Comparison of ENCODE assay signal across 12 cellular contexts in genomic region chr10:122475581-122475980, GRCh38. TPM values are rescaled to one million over a fixed set of nuclear protein-coding genes. Genes with fewer than 3 reads are reported as not detected.
DNase-seq lines count a peak whose midpoint lies in the region; ATAC-seq and TF ChIP-seq lines count a peak whose summit lies in the region.
"Had no signal": no experiment of that assay in that cellular context is flagged by ENCODE, and none has a peak within 500 bp of the region (broad histone marks: within the 10 kb centered on the region; RNA-seq: fewer than 3 reads in every experiment).

No MANE protein-coding gene starts in this region.

- WGBS in gastroesophageal sphincter (ENCODE audit: low coverage in 1 of 2), 2 donors: 29 to 54% methylated on average over 6 of the region's 11 CpGs
- 49 to 68% (median 52%) methylated on average over 11 of the region's 11 CpGs for WGBS in ovary, 3 donors

- H2AFZ ChIP-seq in neural progenitor cell (replicated peaks): no peak overlapping the region

- peaks cover 7% of the 10 kb centered on the region for H4K20me1 ChIP-seq in neural progenitor cell (ENCODE audit: low read depth)

- no peaks in the 10 kb centered on the region for H3K9me3 ChIP-seq in RWPE2 (ENCODE audit: severe bottlenecking)
- no peaks in the 10 kb centered on the region for H3K9me3 ChIP-seq in gastroesophageal sphincter
- H3K9me3 ChIP-seq in neural progenitor cell (ENCODE audit: low read depth): no peaks in the 10 kb centered on the region
- no peaks in the 10 kb centered on the region for H3K9me3 ChIP-seq in CD8-positive, alpha-beta memory T cell (ENCODE audit: low read length)
- no peaks in the 10 kb centered on the region for H3K9me3 ChIP-seq in ovary

- no peak for TF ChIP-seq POLR2A in gastroesophageal sphincter (IDR thresholded peaks at IDR 0.05)
- no peak for TF ChIP-seq POLR2A in ovary (IDR thresholded peaks at IDR 0.05)

- H3K27me3 Mint-ChIP-seq in neural progenitor cell (ENCODE audit: insufficient read depth, low read depth): peaks cover 10% of the 10 kb centered on the region
- H3K27me3 Mint-ChIP-seq in CD8-positive, alpha-beta memory T cell: peaks cover 6 to 45% of the 10 kb centered on the region in 2 donors

- peak overlapping the region; percentile 60 for H3K4me3 Mint-ChIP-seq in neural progenitor cell
- H3K4me3 Mint-ChIP-seq in CD8-positive, alpha-beta memory T cell: no peak overlapping the region

- DNase-seq in AG08395 (ENCODE audit: low spot score) (peak; percentile 68), RWPE2 (ENCODE audit: low spot score) (no peak), neural progenitor cell (ENCODE audit: low spot score) (peak; percentile 77), ovary (no peak), NCI-H1436 treated with DMSO at 0.1 percent for 48 hours (lab: John Stamatoyannopoulos, UW) (no peak), SIG-M5 (lab: John Stamatoyannopoulos, UW) (no peak)
- DNase-seq in CD8-positive, alpha-beta memory T cell: no peak
- DNase-seq: activated CD8-positive, alpha-beta memory T cell treated with anti-CD3 and anti-CD28 coated beads, Interleukin-2, amount 50 U/mL, for 4 hours; GDM1; stimulated activated CD4-positive, alpha-beta T cell treated with anti-CD3 and anti-CD28 coated beads, Interleukin-4, amount 100 ng/mL, for 4 hours had no signal

- TF ChIP-seq CTCF in RWPE2 (IDR thresholded peaks at IDR 0.05; ENCODE audit: poor library complexity, severe bottlenecking): no peak
- no peak for TF ChIP-seq CTCF in gastroesophageal sphincter (IDR thresholded peaks at IDR 0.05)
- TF ChIP-seq CTCF in neural progenitor cell (IDR thresholded peaks at IDR 0.05): no peak
- TF ChIP-seq CTCF in ovary (IDR thresholded peaks at IDR 0.05): no peak

- POLR2A ChIA-PET in CD8-positive, alpha-beta memory T cell (lab: Charles Lee): no interaction called here

- H3K4me1 ChIP-seq in RWPE2 (ENCODE audit: insufficient read depth, poor library complexity, severe bottlenecking) (peaks cover 34% of the 10 kb centered on the region), gastroesophageal sphincter (peaks cover 0 to 60% (median 24%) of the 10 kb centered on the region in 3 donors), neural progenitor cell (peaks cover 28% of the 10 kb centered on the region), ovary (ENCODE audit: insufficient read depth) (peaks cover 26% of the 10 kb centered on the region)
- H3K4me1 ChIP-seq in CD8-positive, alpha-beta memory T cell (ENCODE audit: insufficient read depth, low read length): no peaks in the 10 kb centered on the region

- peak overlapping the region; percentile 92 for H3K27ac Mint-ChIP-seq in neural progenitor cell
- no peak overlapping the region for H3K27ac Mint-ChIP-seq in CD8-positive, alpha-beta memory T cell

- CTCF ChIA-PET in CD8-positive, alpha-beta memory T cell (lab: Charles Lee): no interaction called here

- TF ChIP-seq EP300 in gastroesophageal sphincter (IDR thresholded peaks at IDR 0.05): no peak
- TF ChIP-seq EP300 in ovary (IDR thresholded peaks at IDR 0.05): no peak

- H3K4me1 Mint-ChIP-seq in neural progenitor cell: peaks cover 63% of the 10 kb centered on the region
- H3K4me1 Mint-ChIP-seq in CD8-positive, alpha-beta memory T cell: peaks cover 4 to 12% (median 5%) of the 10 kb centered on the region in 3 donors

- no peak overlapping the region for H3K4me3 ChIP-seq in RWPE2 (ENCODE audit: severe bottlenecking)
- no peak overlapping the region for H3K4me3 ChIP-seq in gastroesophageal sphincter
- no peak overlapping the region for H3K4me3 ChIP-seq in neural progenitor cell
- no peak overlapping the region for H3K4me3 ChIP-seq in CD8-positive, alpha-beta memory T cell (ENCODE audit: low read length)
- H3K4me3 ChIP-seq in ovary: no peak overlapping the region

- peak overlapping the region; percentile 53 for H3K27ac ChIP-seq in RWPE2 (ENCODE audit: poor library complexity, severe bottlenecking)
- H3K27ac ChIP-seq in gastroesophageal sphincter: peak overlapping the region in 3 of 4 donors; percentile 59 to 67 (median 61)
- no peak overlapping the region for H3K27ac ChIP-seq in neural progenitor cell
- H3K27ac ChIP-seq in CD8-positive, alpha-beta memory T cell (ENCODE audit: low read depth, low read length): no peak overlapping the region
- no peak overlapping the region for H3K27ac ChIP-seq in ovary

- H3K4me2 ChIP-seq in neural progenitor cell: peak overlapping the region; percentile 59

- intact Hi-C loops in ovary (cut with DNase I): no loop called here

- H3K79me2 ChIP-seq in neural progenitor cell (ENCODE audit: low read depth): no peaks in the 10 kb centered on the region

- ATAC-seq in RWPE2 (ENCODE audit: low read depth): peak; percentile 39; the same call in 2 of the 3 replicates
- no peak for ATAC-seq in gastroesophageal sphincter

- H3K9ac ChIP-seq in neural progenitor cell: no peak overlapping the region

- H3K9me3 Mint-ChIP-seq in neural progenitor cell: peaks cover 3% of the 10 kb centered on the region
- no peaks in the 10 kb centered on the region for H3K9me3 Mint-ChIP-seq in CD8-positive, alpha-beta memory T cell

- H3K36me3 ChIP-seq in RWPE2 (ENCODE audit: low read depth) (0 out of 2 replicates have a peak, but pooled peaks cover 6% of the 10 kb centered on the region), gastroesophageal sphincter (no peaks in the 10 kb centered on the region), neural progenitor cell (no peaks in the 10 kb centered on the region), ovary (no peaks in the 10 kb centered on the region)
- no peaks in the 10 kb centered on the region for H3K36me3 ChIP-seq in CD8-positive, alpha-beta memory T cell (ENCODE audit: insufficient read depth, low read length)

- H3K36me3 Mint-ChIP-seq in neural progenitor cell: no peaks in the 10 kb centered on the region
- H3K36me3 Mint-ChIP-seq in CD8-positive, alpha-beta memory T cell: peaks cover 0 to 1% (median 0%) of the 10 kb centered on the region in 3 donors

- H3K27me3 ChIP-seq in RWPE2 (ENCODE audit: insufficient read depth, poor library complexity, severe bottlenecking): no peaks in the 10 kb centered on the region
- H3K27me3 ChIP-seq in gastroesophageal sphincter: no peaks in the 10 kb centered on the region
- no peaks in the 10 kb centered on the region for H3K27me3 ChIP-seq in neural progenitor cell
- no peaks in the 10 kb centered on the region for H3K27me3 ChIP-seq in CD8-positive, alpha-beta memory T cell (ENCODE audit: insufficient read depth, low read length, poor library complexity, severe bottlenecking)
- H3K27me3 ChIP-seq in ovary: no peaks in the 10 kb centered on the region

- H3F3A ChIP-seq in neural progenitor cell (ENCODE audit: low read depth): peaks cover 12% of the 10 kb centered on the region

RNA-seq across cellular contexts. Expression of gene HTRA1, which starts 14.2 kb away (rescaled TPM):
- total RNA-seq in gastroesophageal sphincter (100 to 1,000 TPM; 107 to 137 (median 111) TPM), neural progenitor cell (ENCODE audit: low replicate concordance) (12.2 and 17.0 TPM in 2 replicates), ovary (100 to 1,000 TPM; 194 to 463 (median 337) TPM)
- total RNA-seq in CD8-positive, alpha-beta memory T cell: under 1 TPM in 1 of 2 experiments, not detected in 1; 0.13 TPM
- polyA plus RNA-seq in CD8-positive, alpha-beta memory T cell: 0.56 TPM
- 100 to 1,000 TPM; 724 to 947 TPM for polyA plus RNA-seq in ovary

RNA-seq across cellular contexts. Expression of gene ARMS2, which starts 21.1 kb away (rescaled TPM):
- not detected for total RNA-seq in gastroesophageal sphincter
- total RNA-seq in neural progenitor cell (ENCODE audit: low replicate concordance): not detected in 2 replicates
- not detected for total RNA-seq in CD8-positive, alpha-beta memory T cell
- polyA plus RNA-seq in CD8-positive, alpha-beta memory T cell: not detected
- not detected for total RNA-seq in ovary
- polyA plus RNA-seq in ovary: not detected
- total RNA-seq: subcutaneous adipose tissue had no signal

Comparison
In these comparisons a context has a peak if more than half of its experiments do, and no peak if none do; other contexts are left out.
1. DNase-seq: peak in AG08395 (single experiment) and neural progenitor cell (single experiment); none in RWPE2 (single experiment), CD8-positive, alpha-beta memory T cell (0 of 5), ovary (0 of 5), NCI-H1436 treated with DMSO at 0.1 percent for 48 hours (single experiment) and SIG-M5 (single experiment).
2. H3K27ac ChIP-seq: peak in RWPE2 (single experiment) and gastroesophageal sphincter (3 of 4); none in neural progenitor cell (single experiment), CD8-positive, alpha-beta memory T cell (single experiment) and ovary (0 of 2).
3. RNA of gene HTRA1, which starts 14.2 kb away (total RNA-seq): 194 to 463 TPM in ovary, 107 to 137 TPM in gastroesophageal sphincter and 12.2 to 17.0 TPM in neural progenitor cell; 0.13 TPM in CD8-positive, alpha-beta memory T cell; every median in the first group is over 10 times any median in the second.